ENCODE assay signal across 9 cellular contexts in genomic region chr5:115841382-115842088, GRCh38. TPM values are rescaled to one million over a fixed set of nuclear protein-coding genes. Genes with fewer than 3 reads are reported as not detected.
DNase-seq lines count a peak whose midpoint lies in the region; ATAC-seq, FAIRE-seq and TF ChIP-seq lines count a peak whose summit lies in the region.
"Had no signal": no experiment of that assay in that cellular context is flagged by ENCODE, and none has a peak within 500 bp of the region (broad histone marks: within the 10 kb centered on the region; RNA-seq: fewer than 3 reads in every experiment).

Gene AP3S1, plus strand, starts transcription at chr5:115841935. Its CDS starts 103 bp downstream, at chr5:115842038.
Gene ATG12, minus strand, starts transcription at chr5:115841565. Its CDS starts 13 bp downstream, at chr5:115841552.

- H3K9me3 ChIP-seq in BE2C (no peaks in the 10 kb centered on the region), kidney (ENCODE audit: control insufficient read depth in 1 of 2, low read length in 2 of 2) (no peaks in the 10 kb centered on the region)

- TF ChIP-seq CTCF in BE2C (IDR thresholded peaks at IDR 0.05; ENCODE audit: low read depth, low read length) (no peak), kidney (IDR thresholded peaks at IDR 0.05; ENCODE audit: borderline replicate concordance, extremely low read depth, insufficient read depth) (no peak)

- peak within 1 kb of the TSS; percentile 82 to 92 for H3K9ac ChIP-seq in kidney (ENCODE audit: low read length in 2 of 2)

- H3K27me3 ChIP-seq in BE2C = no peaks in the 10 kb centered on the region

- FAIRE-seq in GM19239 (lab: Jason Lieb, UNC) (peak; percentile 91), kidney (lab: Jason Lieb, UNC) (no peak)
- FAIRE-seq: islet of Langerhans had no signal

- peak within 1 kb of the TSS; percentile 86 for H3K4me3 ChIP-seq in BE2C (ENCODE audit: low read depth, low read length)
- peak within 1 kb of the TSS; percentile 92 to 96 for H3K4me3 ChIP-seq in kidney (ENCODE audit: low read length in 2 of 2)

- DNase-seq in BE2C = peak; percentile 91
- DNase-seq in GM19239 (ENCODE audit: insufficient read length, low spot score) = peak; percentile 48
- peak; percentile 60 for DNase-seq in NCI-H510A treated with DMSO at 0.1 percent for 48 hours (lab: John Stamatoyannopoulos, UW)
- peak; percentile 76 to 83 for DNase-seq in activated CD4-positive, alpha-beta T cell treated with anti-CD3 and anti-CD28 coated beads for 24 hours (ENCODE audit: low read depth in 2 of 2)
- peak; percentile 94 for DNase-seq in cerebellum (ENCODE audit: low spot score)
- peak; percentile 97 for DNase-seq in kidney
- DNase-seq in stimulated activated CD4-positive, alpha-beta T cell treated with anti-CD3 and anti-CD28 coated beads, Interleukin-15, amount 100 ng/mL, for 1 hour (ENCODE audit: low read depth in 1 of 2, low spot score in 1 of 2) = peak; percentile 81 to 89

- intact Hi-C loops in kidney (cut with DNase I) = no loop called here

- peak; percentile 84 for ATAC-seq in HG03442 (IDR thresholded peaks at IDR 0.05; ENCODE audit: unreplicated experiment)

- H3K36me3 ChIP-seq in BE2C (peaks cover 6% of the 10 kb centered on the region), kidney (ENCODE audit: control insufficient read depth in 1 of 2, insufficient read depth in 2 of 2, low read length in 2 of 2) (peaks cover 4 to 7% of the 10 kb centered on the region in 2 donors)

- H3K27ac ChIP-seq in kidney (ENCODE audit: low read depth in 2 of 2, low read length in 2 of 2) = peak within 1 kb of the TSS; percentile 95 to 98

- H3K4me1 ChIP-seq in BE2C (peaks cover 4% of the 10 kb centered on the region; the same call in 1 of the 2 replicates), kidney (ENCODE audit: control insufficient read depth in 1 of 2, insufficient read depth in 1 of 2, low read depth in 1 of 2, low read length in 2 of 2) (peaks cover 15 to 19% of the 10 kb centered on the region in 2 donors)

RNA-seq across cellular contexts. Expression of gene AP3S1, which starts in this region (rescaled TPM):
- polyA plus RNA-seq in BE2C (2012; ENCODE audit: insufficient read depth, insufficient read length, low read depth) = 15.4 TPM
- total RNA-seq in cerebellum = 92.5 TPM
- 54.1 TPM for total RNA-seq in kidney
- 50.2 TPM for polyA plus RNA-seq in kidney (ENCODE audit: insufficient read depth, low read depth, low replicate concordance)

RNA-seq across cellular contexts. Expression of gene ATG12, which starts in this region (rescaled TPM):
- polyA plus RNA-seq in BE2C (2012; ENCODE audit: insufficient read depth, insufficient read length, low read depth) = 34.5 TPM
- 72.0 TPM for total RNA-seq in cerebellum
- 30.1 TPM for total RNA-seq in kidney
- polyA plus RNA-seq in kidney (ENCODE audit: insufficient read depth, low read depth, low replicate concordance) = 26.3 TPM

Comparison
In these comparisons a context has a peak if more than half of its experiments do, and no peak if none do; other contexts are left out.
1. Peak in every context shown above with its lines: DNase-seq, ATAC-seq, H3K4me3 ChIP-seq and H3K27ac ChIP-seq.